8 cellular contexts compared by ENCODE assay signal in the genomic region with DNA sequence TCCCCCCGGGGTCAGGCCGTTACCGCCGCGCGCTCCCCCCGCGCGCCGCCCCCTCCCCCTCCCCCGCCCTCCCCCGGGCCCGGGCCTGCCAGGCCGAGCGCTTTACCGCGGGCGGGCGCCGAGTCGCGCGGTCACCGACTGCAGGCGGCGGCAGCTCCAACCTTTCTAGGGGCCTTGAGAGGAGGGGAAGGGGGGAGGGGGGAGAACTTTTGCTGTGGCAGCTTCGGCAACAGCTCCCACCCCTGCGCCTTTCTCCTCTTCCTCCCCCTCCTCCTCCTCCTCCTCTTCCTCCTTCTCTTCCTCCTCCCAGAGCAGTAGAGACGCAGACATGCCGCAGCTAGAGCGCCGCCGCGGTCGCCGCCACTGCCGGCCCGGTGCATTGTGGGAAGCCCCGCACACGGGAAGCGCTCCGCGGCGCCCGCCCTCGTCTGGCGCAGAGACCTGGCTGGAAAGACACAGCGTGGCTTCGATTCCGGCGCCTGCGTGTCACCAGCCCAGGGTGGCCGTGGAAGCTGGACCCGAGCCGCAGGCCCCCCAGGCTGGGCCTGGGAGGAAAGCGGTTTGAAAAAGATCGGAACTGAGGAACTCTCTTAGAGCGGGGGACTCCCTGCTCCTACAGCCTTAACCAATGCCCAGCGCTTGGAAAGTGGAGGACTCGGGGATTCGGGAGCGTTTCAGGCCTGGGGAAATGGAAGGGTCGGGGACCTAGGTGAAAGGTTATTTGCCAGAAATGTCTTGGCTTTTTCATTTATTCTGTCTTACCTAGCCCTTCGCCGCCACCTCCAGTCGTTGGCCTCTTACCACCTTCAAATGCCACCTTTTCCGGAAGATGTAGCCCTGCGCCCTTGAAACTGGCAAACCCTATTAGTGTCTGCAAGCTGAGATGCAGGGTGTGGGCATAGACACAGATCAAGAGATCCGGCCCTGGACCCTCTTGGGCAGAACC. TPM values are rescaled to one million over a fixed set of nuclear protein-coding genes. Genes with fewer than 3 reads are reported as not detected.
DNase-seq lines count a peak whose midpoint lies in the region; ATAC-seq, FAIRE-seq and TF ChIP-seq lines count a peak whose summit lies in the region.

A gene with protein sequence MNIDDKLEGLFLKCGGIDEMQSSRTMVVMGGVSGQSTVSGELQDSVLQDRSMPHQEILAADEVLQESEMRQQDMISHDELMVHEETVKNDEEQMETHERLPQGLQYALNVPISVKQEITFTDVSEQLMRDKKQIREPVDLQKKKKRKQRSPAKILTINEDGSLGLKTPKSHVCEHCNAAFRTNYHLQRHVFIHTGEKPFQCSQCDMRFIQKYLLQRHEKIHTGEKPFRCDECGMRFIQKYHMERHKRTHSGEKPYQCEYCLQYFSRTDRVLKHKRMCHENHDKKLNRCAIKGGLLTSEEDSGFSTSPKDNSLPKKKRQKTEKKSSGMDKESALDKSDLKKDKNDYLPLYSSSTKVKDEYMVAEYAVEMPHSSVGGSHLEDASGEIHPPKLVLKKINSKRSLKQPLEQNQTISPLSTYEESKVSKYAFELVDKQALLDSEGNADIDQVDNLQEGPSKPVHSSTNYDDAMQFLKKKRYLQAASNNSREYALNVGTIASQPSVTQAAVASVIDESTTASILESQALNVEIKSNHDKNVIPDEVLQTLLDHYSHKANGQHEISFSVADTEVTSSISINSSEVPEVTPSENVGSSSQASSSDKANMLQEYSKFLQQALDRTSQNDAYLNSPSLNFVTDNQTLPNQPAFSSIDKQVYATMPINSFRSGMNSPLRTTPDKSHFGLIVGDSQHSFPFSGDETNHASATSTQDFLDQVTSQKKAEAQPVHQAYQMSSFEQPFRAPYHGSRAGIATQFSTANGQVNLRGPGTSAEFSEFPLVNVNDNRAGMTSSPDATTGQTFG (minus strand): TSS at position 330 of the 946 bp plus-strand sequence. CDS start 61,685 bp downstream, outside the sequence.

- ATAC-seq in GM18499 (IDR thresholded peaks at IDR 0.05; ENCODE audit: insufficient read depth, unreplicated experiment) (peak; percentile 58), HG02943 (IDR thresholded peaks at IDR 0.05; ENCODE audit: low read depth, unreplicated experiment) (peak; percentile 88)

- H4K20me1 ChIP-seq in astrocyte (ENCODE audit: insufficient read depth, low read length), result peaks cover 25% of the 10 kb centered on the region

- H3K4me1 ChIP-seq in astrocyte (ENCODE audit: insufficient read depth, low read length) (peaks cover 15% of the 10 kb centered on the region), rectal smooth muscle tissue (ENCODE audit: control insufficient read depth, insufficient read depth, low read length) (peaks cover 16% of the 10 kb centered on the region), vagina (peaks cover 40% of the 10 kb centered on the region)

- H3K9me3 ChIP-seq in astrocyte (ENCODE audit: insufficient read depth, low read depth, low read length) (no peaks in the 10 kb centered on the region), vagina (no peaks in the 10 kb centered on the region)

- no peaks in the 10 kb centered on the region for H3K9me3 Mint-ChIP-seq in astrocyte (ENCODE audit: unreplicated experiment)

- TF ChIP-seq CTCF in astrocyte (IDR thresholded peaks at IDR 0.05; ENCODE audit: insufficient read depth, low read depth, low read length), result no peak
- peak in 1 of 3 experiments; percentile 31 for TF ChIP-seq CTCF in vagina (IDR thresholded peaks at IDR 0.05)

- H3K27ac Mint-ChIP-seq in astrocyte (ENCODE audit: unreplicated experiment), result peak within 1 kb of the TSS; percentile 89

- peak; percentile 56 for DNase-seq in NCI-H2029 treated with DMSO at 0.1 percent for 48 hours (lab: John Stamatoyannopoulos, UW)
- DNase-seq in T-helper 22 cell (ENCODE audit: low read depth), result peak; percentile 83
- peak; percentile 79 for DNase-seq in astrocyte (ENCODE audit: low read depth)
- peak; percentile 79 for DNase-seq in hepatic stellate cell (ENCODE audit: low spot score)
- DNase-seq in vagina (ENCODE audit: extremely low spot score in 2 of 2), result peak in 1 of 2 donors; percentile 89

- peaks cover 16% of the 10 kb centered on the region for H3K4me1 Mint-ChIP-seq in astrocyte (ENCODE audit: low read depth, unreplicated experiment)

- H3K4me3 ChIP-seq in astrocyte (ENCODE audit: insufficient read depth, low read depth, low read length), result peak within 1 kb of the TSS; percentile 96
- peak within 1 kb of the TSS; percentile 92 for H3K4me3 ChIP-seq in rectal smooth muscle tissue (ENCODE audit: low read length)
- H3K4me3 ChIP-seq in vagina, result peak within 1 kb of the TSS; percentile 96 to 97

- FAIRE-seq in astrocyte (lab: Jason Lieb, UNC), result no peak

- TF ChIP-seq POLR2A in vagina (IDR thresholded peaks at IDR 0.05), result peak in 1 of 2 donors; percentile 51

- H2AFZ ChIP-seq in astrocyte (ENCODE audit: low read depth, low read length), result peak within 1 kb of the TSS; percentile 91

- no peaks in the 10 kb centered on the region for H3K27me3 ChIP-seq in astrocyte (ENCODE audit: insufficient read depth, low read length)
- H3K27me3 ChIP-seq in rectal smooth muscle tissue (ENCODE audit: control insufficient read depth, insufficient read depth, low read length), result no peaks in the 10 kb centered on the region
- peaks cover 4% of the 10 kb centered on the region for H3K27me3 ChIP-seq in vagina

- H3K27me3 Mint-ChIP-seq in astrocyte (ENCODE audit: low read depth, unreplicated experiment), result no peaks in the 10 kb centered on the region

- peak within 1 kb of the TSS; percentile 97 for H3K4me2 ChIP-seq in astrocyte (ENCODE audit: low read length)

- H3K36me3 ChIP-seq in astrocyte (ENCODE audit: insufficient read depth, low read length) (no peaks in the 10 kb centered on the region), rectal smooth muscle tissue (ENCODE audit: control insufficient read depth, insufficient read depth, low read length) (no peaks in the 10 kb centered on the region), vagina (no peaks in the 10 kb centered on the region)

- H3K4me3 Mint-ChIP-seq in astrocyte (ENCODE audit: unreplicated experiment), result peak within 1 kb of the TSS; percentile 97

- H3K79me2 ChIP-seq in astrocyte (ENCODE audit: insufficient read depth, low read length), result peaks cover 53% of the 10 kb centered on the region

- H3K36me3 Mint-ChIP-seq in astrocyte (ENCODE audit: low read depth, unreplicated experiment), result peaks cover 2% of the 10 kb centered on the region

- H3K9ac ChIP-seq in astrocyte (ENCODE audit: low read length) (peak within 1 kb of the TSS; percentile 97), rectal smooth muscle tissue (ENCODE audit: low read length) (peak within 1 kb of the TSS; percentile 87)

- H3K27ac ChIP-seq in astrocyte (ENCODE audit: low read depth, low read length) (peak within 1 kb of the TSS; percentile 90), rectal smooth muscle tissue (ENCODE audit: low read depth, low read length) (peak within 1 kb of the TSS; percentile 84), vagina (peak within 1 kb of the TSS; percentile 93)

- intact Hi-C loops in vagina (cut with DNase I), result no loop called here

RNA-seq across cellular contexts. Expression of the gene that starts here (rescaled TPM):
- 44.5 and 47.2 TPM in 2 replicates for total RNA-seq in astrocyte
- 16.5 TPM for total RNA-seq in vagina
